ENCODE assay signal across 19 cellular contexts in genomic region chr4:41448935-41449334, GRCh38.
DNase-seq lines count a peak whose midpoint lies in the region; ATAC-seq, FAIRE-seq and TF ChIP-seq lines count a peak whose summit lies in the region.
"Had no signal": no experiment of that assay in that cellular context is flagged by ENCODE, and none has a peak within 500 bp of the region (broad histone marks: within the 10 kb centered on the region; RNA-seq: fewer than 3 reads in every experiment).

No MANE protein-coding gene starts in this region.

- DNase-seq in SK-N-SH (no peak), astrocyte of the hippocampus (ENCODE audit: low read depth, low spot score) (peak; percentile 34), HepG2 (ENCODE audit: low spot score) (peak; percentile 3), upper lobe of right lung (no peak), putamen (ENCODE audit: low spot score) (no peak)
- DNase-seq in activated naive CD4-positive, alpha-beta T cell treated with anti-CD3 and anti-CD28 coated beads, Interleukin-2, amount 50 U/mL, for 72 hours (ENCODE audit: low spot score in 2 of 2) = no peak
- DNase-seq in effector CD4-positive, alpha-beta T cell = no peak
- DNase-seq: activated gamma-delta T cell, brain microvascular endothelial cell, Caco-2, glutamatergic neuron, Kasumi-1, lower lobe of right lung, NCI-H187 treated with DMSO at 0.1 percent for 48 hours, NCI-H774 had no signal

- no peak for TF ChIP-seq RAD21 in SK-N-SH (IDR thresholded peaks at IDR 0.05; ENCODE audit: low read length)
- no peak for TF ChIP-seq RAD21 in HepG2 (CRISPR knock-in tag; IDR thresholded peaks at IDR 0.05)

- H3K4me3 ChIP-seq in SK-N-SH (ENCODE audit: low read depth in 2 of 2, low read length in 1 of 2) = no peak overlapping the region
- H3K4me3 ChIP-seq in HepG2 (replicated peaks in 1 of 3; ENCODE audit: insufficient read depth in 1 of 3, low read depth in 2 of 3, low read length in 3 of 3) = no peak overlapping the region
- H3K4me3 ChIP-seq in upper lobe of right lung = no peak overlapping the region
- H3K4me3 ChIP-seq: lower lobe of right lung, SJSA1, suprapubic skin had no signal

- H3K9me3 Mint-ChIP-seq in activated naive CD4-positive, alpha-beta T cell treated with anti-CD3 and anti-CD28 coated beads, Interleukin-2, amount 50 U/mL, for 72 hours = peaks cover 5 to 17% of the 10 kb centered on the region in 2 donors

- H3K36me3 ChIP-seq in SK-N-SH (replicated peaks in 1 of 2; ENCODE audit: control insufficient read depth in 1 of 2, insufficient read depth in 2 of 2, low read length in 1 of 2) = no peaks in the 10 kb centered on the region
- no peaks in the 10 kb centered on the region for H3K36me3 ChIP-seq in HepG2 (replicated peaks in 1 of 2; ENCODE audit: control insufficient read depth in 1 of 2, insufficient read depth in 2 of 2, low read length in 2 of 2)
- H3K36me3 ChIP-seq in upper lobe of right lung = no peaks in the 10 kb centered on the region
- H3K36me3 ChIP-seq: brain microvascular endothelial cell, lower lobe of right lung, SJSA1, suprapubic skin had no signal

- H3K36me3 Mint-ChIP-seq in activated naive CD4-positive, alpha-beta T cell treated with anti-CD3 and anti-CD28 coated beads, Interleukin-2, amount 50 U/mL, for 72 hours = no peaks in the 10 kb centered on the region

- H3K27me3 ChIP-seq in SK-N-SH (ENCODE audit: insufficient read depth) (no peaks in the 10 kb centered on the region), HepG2 (ENCODE audit: control insufficient read depth in 1 of 2, insufficient read depth in 2 of 2, low read length in 2 of 2) (peaks cover 0 to 3% of the 10 kb centered on the region in 2 experiments; a peak in 1 of 5 replicates), upper lobe of right lung (no peaks in the 10 kb centered on the region)
- H3K27me3 ChIP-seq: brain microvascular endothelial cell, SJSA1, suprapubic skin had no signal

- no peaks in the 10 kb centered on the region for H3K9me2 ChIP-seq in SK-N-SH

- no peaks in the 10 kb centered on the region for H4K20me1 ChIP-seq in SK-N-SH (ENCODE audit: insufficient read depth)
- no peaks in the 10 kb centered on the region for H4K20me1 ChIP-seq in HepG2 (ENCODE audit: insufficient read depth, low read length)

- WGBS in SK-N-SH (ENCODE audit: low lambda C conversion rate) = 49% methylated on average over 7 of the region's 7 CpGs
- 34% methylated on average over 7 of the region's 7 CpGs for WGBS in HepG2 (ENCODE audit: low lambda C conversion rate)

- BruUV-seq in HepG2 (replicated peaks; lab: Mats Ljungman, UMichigan) = no TSS peak

- peaks cover 0 to 5% of the 10 kb centered on the region in 2 experiments; a peak in 1 of 4 replicates for H3K4me1 ChIP-seq in SK-N-SH (ENCODE audit: control insufficient read depth in 1 of 2, insufficient read depth in 2 of 2, low read depth in 1 of 2, low read length in 1 of 2)
- H3K4me1 ChIP-seq in HepG2 (ENCODE audit: insufficient read depth, low read length) = no peaks in the 10 kb centered on the region
- H3K4me1 ChIP-seq in upper lobe of right lung = peaks cover 14% of the 10 kb centered on the region
- H3K4me1 ChIP-seq: SJSA1, suprapubic skin had no signal

- H3F3A ChIP-seq in SK-N-SH (replicated peaks; ENCODE audit: insufficient read depth) = no peaks in the 10 kb centered on the region

- H3K9ac ChIP-seq in SK-N-SH (no peak overlapping the region), HepG2 (ENCODE audit: insufficient read depth, low read depth, low read length) (no peak overlapping the region)

- CTCF ChIA-PET in SK-N-SH (lab: Yijun Ruan, JAX) (interaction anchor here (2.2 kb wide), 1 partner anchor 88 kb away, joined by 7 read pairs; no protein-coding TSS in a partner anchor), HepG2 (lab: Yijun Ruan, JAX; ENCODE audit: low intra/inter-chr PET ratio, low total read pairs) (no interaction called here)

- TF ChIP-seq CTCF in SK-N-SH (IDR thresholded peaks at IDR 0.05) = no peak
- TF ChIP-seq CTCF in HepG2 (CRISPR knock-in tag; IDR thresholded peaks at IDR 0.05) = no peak
- no peak for TF ChIP-seq CTCF in upper lobe of right lung (IDR thresholded peaks at IDR 0.05)

- H2AFZ ChIP-seq in SK-N-SH (ENCODE audit: low read depth) (no peak overlapping the region), HepG2 (ENCODE audit: low read length) (no peak overlapping the region)

- intact Hi-C loops in HepG2 (cut with micrococcal nuclease; ENCODE audit: unreplicated experiment) = no loop called here
- intact Hi-C loops in upper lobe of right lung (cut with DNase I) = no loop called here

- no peak for TF ChIP-seq POLR2A in HepG2 (IDR thresholded peaks at IDR 0.05; ENCODE audit: insufficient read depth in 1 of 2, low read depth in 2 of 2, low read length in 2 of 2)

- H3K4me2 ChIP-seq in SK-N-SH (no peak overlapping the region), HepG2 (ENCODE audit: low read depth, low read length) (no peak overlapping the region)

- POLR2A ChIA-PET in SK-N-SH (lab: Yijun Ruan, JAX) (interaction anchor here (0.6 kb wide), 1 partner anchor 28 kb away, joined by 3 read pairs; no protein-coding TSS in a partner anchor), HepG2 (lab: Yijun Ruan, JAX) (no interaction called here)

- H3K9me3 ChIP-seq in SK-N-SH (no peaks in the 10 kb centered on the region), HepG2 (ENCODE audit: low read length) (no peaks in the 10 kb centered on the region), upper lobe of right lung (no peaks in the 10 kb centered on the region)
- H3K9me3 ChIP-seq: Caco-2, lower lobe of right lung, SJSA1, suprapubic skin had no signal

- no peaks in the 10 kb centered on the region for H3K79me2 ChIP-seq in SK-N-SH (ENCODE audit: insufficient read depth)
- no peaks in the 10 kb centered on the region for H3K79me2 ChIP-seq in HepG2 (ENCODE audit: insufficient read depth, low read length)

- TF ChIP-seq EP300 in SK-N-SH (IDR thresholded peaks at IDR 0.05; ENCODE audit: borderline replicate concordance in 1 of 2, low read depth in 1 of 2, low read length in 1 of 2) (no peak), HepG2 (IDR thresholded peaks at IDR 0.05; ENCODE audit: low read depth in 2 of 2, low read length in 2 of 2) (no peak), HepG2 (CRISPR knock-in tag; IDR thresholded peaks at IDR 0.05; ENCODE audit: borderline replicate concordance) (no peak)

- H3K27ac Mint-ChIP-seq in activated naive CD4-positive, alpha-beta T cell treated with anti-CD3 and anti-CD28 coated beads, Interleukin-2, amount 50 U/mL, for 72 hours = no peak overlapping the region

- no peak for FAIRE-seq in HepG2 (lab: Jason Lieb, UNC)
- FAIRE-seq: TTC549 had no signal

- no peak overlapping the region for H3K27ac ChIP-seq in SK-N-SH (ENCODE audit: low read depth in 2 of 2, low read length in 1 of 2)
- H3K27ac ChIP-seq in HepG2 (ENCODE audit: extremely low read length, insufficient read depth, low read length) = no peak overlapping the region
- H3K27ac ChIP-seq in upper lobe of right lung = no peak overlapping the region
- H3K27ac ChIP-seq: brain microvascular endothelial cell, lower lobe of right lung, SJSA1, suprapubic skin had no signal

- ATAC-seq in SK-N-SH treated with all-trans-retinoic acid at 6 μM for 48 hours (no peak), HepG2 (peak; percentile 61; the same call in 2 of the 3 replicates), upper lobe of right lung (peak; percentile 36)
- ATAC-seq in activated naive CD4-positive, alpha-beta T cell treated with anti-CD3 and anti-CD28 coated beads, Interleukin-2, amount 50 U/mL, for 72 hours = no peak

- in situ Hi-C loops in HepG2 (cut with HindIII; ENCODE audit: extremely low pct_ligation_motif_present, low pct_unique_long_range_greater_than_20kb) = no loop called here

TF ChIP-seq in SK-N-SH treated with all-trans-retinoic acid at 6 μM for 48 hours, 23 proteins besides CTCF, POLR2A, EP300 and RAD21:
- TF ChIP-seq ISL1 (CRISPR knock-in tag; IDR thresholded peaks at IDR 0.05) = peak; percentile 56
- TF ChIP-seq, protein P1, sequence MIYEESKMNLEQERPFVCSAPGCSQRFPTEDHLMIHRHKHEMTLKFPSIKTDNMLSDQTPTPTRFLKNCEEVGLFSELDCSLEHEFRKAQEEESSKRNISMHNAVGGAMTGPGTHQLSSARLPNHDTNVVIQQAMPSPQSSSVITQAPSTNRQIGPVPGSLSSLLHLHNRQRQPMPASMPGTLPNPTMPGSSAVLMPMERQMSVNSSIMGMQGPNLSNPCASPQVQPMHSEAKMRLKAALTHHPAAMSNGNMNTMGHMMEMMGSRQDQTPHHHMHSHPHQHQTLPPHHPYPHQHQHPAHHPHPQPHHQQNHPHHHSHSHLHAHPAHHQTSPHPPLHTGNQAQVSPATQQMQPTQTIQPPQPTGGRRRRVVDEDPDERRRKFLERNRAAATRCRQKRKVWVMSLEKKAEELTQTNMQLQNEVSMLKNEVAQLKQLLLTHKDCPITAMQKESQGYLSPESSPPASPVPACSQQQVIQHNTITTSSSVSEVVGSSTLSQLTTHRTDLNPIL (CRISPR knock-in tag; IDR thresholded peaks at IDR 0.05; ENCODE audit: low read depth) = no peak

TF ChIP-seq in HepG2, 621 proteins besides CTCF, POLR2A, EP300 and RAD21:
- TF ChIP-seq ZNF263 (CRISPR knock-in tag; IDR thresholded peaks at IDR 0.05) (peak; percentile 57; the same call in 1 of the 2 replicates), ZIK1 (CRISPR knock-in tag; IDR thresholded peaks at IDR 0.05; ENCODE audit: borderline replicate concordance, low read depth) (no peak)
TF ChIP-seq in HepG2: peak in this region for 1.

Comparison
In these comparisons a context has a peak if more than half of its experiments do, and no peak if none do; other contexts are left out.
1. ATAC-seq: peak in HepG2 (single experiment) and upper lobe of right lung (single experiment); none in SK-N-SH treated with all-trans-retinoic acid at 6 μM for 48 hours (single experiment) and activated naive CD4-positive, alpha-beta T cell treated with anti-CD3 and anti-CD28 coated beads, Interleukin-2, amount 50 U/mL, for 72 hours (0 of 2).
2. DNase-seq: peak in astrocyte of the hippocampus (single experiment) and HepG2 (single experiment); none in SK-N-SH (single experiment), upper lobe of right lung (single experiment), activated naive CD4-positive, alpha-beta T cell treated with anti-CD3 and anti-CD28 coated beads, Interleukin-2, amount 50 U/mL, for 72 hours (0 of 2), effector CD4-positive, alpha-beta T cell (single experiment) and putamen (single experiment).